In the genomic region with DNA sequence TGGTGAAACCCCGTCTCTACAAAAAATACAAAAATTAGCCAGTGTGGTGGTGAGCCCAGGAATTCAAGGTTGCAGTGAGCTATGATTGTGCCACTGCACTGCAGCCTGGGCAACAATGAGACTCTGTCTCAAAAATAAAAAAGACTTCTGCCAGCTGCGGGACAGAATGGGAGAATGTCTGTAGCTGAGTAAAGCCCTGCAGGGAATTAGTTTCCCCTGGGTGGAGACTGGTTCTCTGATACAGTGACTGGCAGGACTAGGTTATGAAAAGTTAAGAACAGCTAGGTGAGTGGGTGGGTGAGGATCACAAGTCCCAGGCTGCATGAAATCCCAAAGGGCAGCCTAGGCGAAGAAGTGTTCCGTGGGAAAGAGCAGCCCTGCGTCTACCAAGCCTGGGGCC, we compare ENCODE assay signal across 1 cellular context.
TF ChIP-seq lines count a peak whose summit lies in the region.

No MANE protein-coding gene starts in this region.

TF ChIP-seq in WTC11, 78 proteins besides CTCF, POLR2A, EP300 and RAD21 (continued from another document):
- TF ChIP-seq, protein P1, sequence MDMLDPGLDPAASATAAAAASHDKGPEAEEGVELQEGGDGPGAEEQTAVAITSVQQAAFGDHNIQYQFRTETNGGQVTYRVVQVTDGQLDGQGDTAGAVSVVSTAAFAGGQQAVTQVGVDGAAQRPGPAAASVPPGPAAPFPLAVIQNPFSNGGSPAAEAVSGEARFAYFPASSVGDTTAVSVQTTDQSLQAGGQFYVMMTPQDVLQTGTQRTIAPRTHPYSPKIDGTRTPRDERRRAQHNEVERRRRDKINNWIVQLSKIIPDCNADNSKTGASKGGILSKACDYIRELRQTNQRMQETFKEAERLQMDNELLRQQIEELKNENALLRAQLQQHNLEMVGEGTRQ (CRISPR knock-in tag; IDR thresholded peaks at IDR 0.05): no peak
- TF ChIP-seq TEAD1 (CRISPR knock-in tag; IDR thresholded peaks at IDR 0.05) (no peak), ZNF396 (CRISPR knock-in tag; IDR thresholded peaks at IDR 0.05; ENCODE audit: borderline replicate concordance) (no peak), NFATC4 (CRISPR knock-in tag; IDR thresholded peaks at IDR 0.05) (no peak), NFE2L1 (CRISPR knock-in tag; IDR thresholded peaks at IDR 0.05) (no peak), ELF4 (CRISPR knock-in tag; IDR thresholded peaks at IDR 0.05; ENCODE audit: low read depth) (no peak)
